1 cellular context compared by ENCODE assay signal in genomic region chr19:38304866-38305429, GRCh38.
TF ChIP-seq lines count a peak whose summit lies in the region.

No MANE protein-coding gene starts in this region.

TF ChIP-seq in HepG2, 621 proteins besides CTCF, POLR2A, EP300 and RAD21 (continued from another document and continues in another):
- no peak for TF ChIP-seq MAZ (IDR thresholded peaks at IDR 0.05; ENCODE audit: borderline replicate concordance, low read depth, low read length)
- TF ChIP-seq MAZ (CRISPR knock-in tag; IDR thresholded peaks at IDR 0.05; ENCODE audit: low read depth): no peak
- no peak for TF ChIP-seq KAT7 (CRISPR knock-in tag; IDR thresholded peaks at IDR 0.05; ENCODE audit: borderline replicate concordance)
- TF ChIP-seq HNRNPLL (IDR thresholded peaks at IDR 0.05; ENCODE audit: low read depth, low read length, poor library complexity, severe bottlenecking): peak; percentile 73
- TF ChIP-seq KLF9 (CRISPR knock-in tag; IDR thresholded peaks at IDR 0.05; ENCODE audit: low read depth): no peak
- no peak for TF ChIP-seq ZNF878 (CRISPR knock-in tag; IDR thresholded peaks at IDR 0.05)
- TF ChIP-seq ZFP62 (CRISPR knock-in tag; IDR thresholded peaks at IDR 0.05): no peak
- no peak for TF ChIP-seq KLF13 (CRISPR knock-in tag; IDR thresholded peaks at IDR 0.05)
- no peak for TF ChIP-seq HOMEZ (CRISPR knock-in tag; IDR thresholded peaks at IDR 0.05; ENCODE audit: low read depth)
- no peak for TF ChIP-seq FOXK1 (CRISPR knock-in tag; IDR thresholded peaks at IDR 0.05; ENCODE audit: borderline replicate concordance, low read depth)
- no peak for TF ChIP-seq GATA4 (IDR thresholded peaks at IDR 0.05; ENCODE audit: borderline replicate concordance, low read depth)
- TF ChIP-seq CENPBD1 (CRISPR knock-in tag; IDR thresholded peaks at IDR 0.05; ENCODE audit: borderline replicate concordance, low read depth): no peak
- no peak for TF ChIP-seq TRAFD1 (CRISPR knock-in tag; IDR thresholded peaks at IDR 0.05; ENCODE audit: borderline replicate concordance)
- TF ChIP-seq ZNF30 (CRISPR knock-in tag; IDR thresholded peaks at IDR 0.05): no peak
- no peak for TF ChIP-seq ZNF660 (CRISPR knock-in tag; IDR thresholded peaks at IDR 0.05; ENCODE audit: borderline replicate concordance, low read depth)
- no peak for TF ChIP-seq TFDP1 (CRISPR knock-in tag; IDR thresholded peaks at IDR 0.05; ENCODE audit: borderline replicate concordance)
- TF ChIP-seq CREB3 (CRISPR knock-in tag; IDR thresholded peaks at IDR 0.05): no peak
- no peak for TF ChIP-seq FOXP1 (IDR thresholded peaks at IDR 0.05)
- no peak for TF ChIP-seq FOXP1 (CRISPR knock-in tag; IDR thresholded peaks at IDR 0.05)
- no peak for TF ChIP-seq NR1H2 (CRISPR knock-in tag; IDR thresholded peaks at IDR 0.05; ENCODE audit: borderline replicate concordance, low read depth)
- TF ChIP-seq BRD4 (CRISPR knock-in tag; IDR thresholded peaks at IDR 0.05): no peak
- no peak for TF ChIP-seq ZNF607 (CRISPR knock-in tag; IDR thresholded peaks at IDR 0.05; ENCODE audit: borderline replicate concordance)
- no peak for TF ChIP-seq MLLT10 (CRISPR knock-in tag; IDR thresholded peaks at IDR 0.05)
- no peak for TF ChIP-seq NFE2L2 (IDR thresholded peaks at IDR 0.05; ENCODE audit: low read length)
- TF ChIP-seq ZNF772 (CRISPR knock-in tag; IDR thresholded peaks at IDR 0.05): no peak
- no peak for TF ChIP-seq ZNF503 (CRISPR knock-in tag; IDR thresholded peaks at IDR 0.05)
- TF ChIP-seq EED (CRISPR knock-in tag; IDR thresholded peaks at IDR 0.05): no peak
- no peak for TF ChIP-seq HNF1B (CRISPR knock-in tag; IDR thresholded peaks at IDR 0.05)
- TF ChIP-seq IKZF1 (IDR thresholded peaks at IDR 0.05): no peak
- TF ChIP-seq BRF2 (CRISPR knock-in tag; IDR thresholded peaks at IDR 0.05): no peak
- no peak for TF ChIP-seq ZBTB4 (CRISPR knock-in tag; IDR thresholded peaks at IDR 0.05; ENCODE audit: borderline replicate concordance)
- no peak for TF ChIP-seq ZFP37 (CRISPR knock-in tag; IDR thresholded peaks at IDR 0.05; ENCODE audit: borderline replicate concordance)
- TF ChIP-seq ZNF563 (CRISPR knock-in tag; IDR thresholded peaks at IDR 0.05): 0 out of 2 replicates have a peak, but pooled peaks have one; percentile 1
- TF ChIP-seq ZNF280B (CRISPR knock-in tag; IDR thresholded peaks at IDR 0.05; ENCODE audit: borderline replicate concordance): no peak
- no peak for TF ChIP-seq GRHL1 (CRISPR knock-in tag; conservative IDR thresholded peaks at IDR 0.05)
- TF ChIP-seq ELF1 (CRISPR knock-in tag; IDR thresholded peaks at IDR 0.05): no peak
- TF ChIP-seq ATM (IDR thresholded peaks at IDR 0.05; ENCODE audit: borderline replicate concordance): no peak
- TF ChIP-seq E2F2 (CRISPR knock-in tag; IDR thresholded peaks at IDR 0.05; ENCODE audit: borderline replicate concordance): no peak
- no peak for TF ChIP-seq ZBTB14 (CRISPR knock-in tag; IDR thresholded peaks at IDR 0.05)
- no peak for TF ChIP-seq MATR3 (CRISPR knock-in tag; IDR thresholded peaks at IDR 0.05)
- no peak for TF ChIP-seq ZNF296 (CRISPR knock-in tag; conservative IDR thresholded peaks at IDR 0.05)
- TF ChIP-seq ZFYVE20 (CRISPR knock-in tag; IDR thresholded peaks at IDR 0.05; ENCODE audit: borderline replicate concordance, low read depth): no peak
- TF ChIP-seq ASH2L (IDR thresholded peaks at IDR 0.05; ENCODE audit: insufficient read length, low read depth, low read length): no peak
- TF ChIP-seq KMT2A (CRISPR knock-in tag; IDR thresholded peaks at IDR 0.05): no peak
